In genomic region chrX:103338663-103339062, GRCh38 we compare ENCODE assay signal across 25 cellular contexts. TPM values are rescaled to one million over a fixed set of nuclear protein-coding genes. Genes with fewer than 3 reads are reported as not detected.
DNase-seq lines count a peak whose midpoint lies in the region; ATAC-seq, FAIRE-seq and TF ChIP-seq lines count a peak whose summit lies in the region.
"Had no signal": no experiment of that assay in that cellular context is flagged by ENCODE, and none has a peak within 500 bp of the region (broad histone marks: within the 10 kb centered on the region; RNA-seq: fewer than 3 reads in every experiment).

No MANE protein-coding gene starts in this region.

- intact Hi-C loops in K562 (cut with micrococcal nuclease) = no loop called here

- H3K9me1 ChIP-seq in K562 (ENCODE audit: control insufficient read depth, insufficient read depth, low read length) = no peaks in the 10 kb centered on the region

- WGBS in K562 (ENCODE audit: insufficient coverage, low coverage, missing lambda C conversion rate) = 0% methylated on average over 2 of the region's 3 CpGs

- no peak for TF ChIP-seq EP300 in K562 (IDR thresholded peaks at IDR 0.05; ENCODE audit: low read length)

- TF ChIP-seq RAD21 in K562 (CRISPR knock-in tag; conservative IDR thresholded peaks at IDR 0.05 in 1 of 2, IDR thresholded peaks at IDR 0.05 in 1 of 2) = no peak

- H3K36me3 ChIP-seq in K562 (ENCODE audit: control insufficient read depth, insufficient read depth, low read length) = no peaks in the 10 kb centered on the region

- POLR2A ChIA-PET in K562 (lab: Yijun Ruan, JAX) = no interaction called here

- no peaks in the 10 kb centered on the region for H4K20me1 ChIP-seq in K562 (replicated peaks; ENCODE audit: control insufficient read depth, insufficient read depth, low read length)

- H3K9me3 Mint-ChIP-seq in effector memory CD8-positive, alpha-beta T cell = no peaks in the 10 kb centered on the region

- CTCF ChIA-PET in K562 (lab: Yijun Ruan, JAX; ENCODE audit: low intra/inter-chr PET ratio) = no interaction called here

- H3K36me3 Mint-ChIP-seq in effector memory CD8-positive, alpha-beta T cell (ENCODE audit: insufficient read depth) = no peaks in the 10 kb centered on the region

- H3K9ac ChIP-seq in K562 (ENCODE audit: insufficient read depth in 1 of 2, low read depth in 2 of 2, low read length in 2 of 2) = no peak overlapping the region
- H3K9ac ChIP-seq: GM23248 had no signal

- no peak for FAIRE-seq in K562 (lab: Jason Lieb, UNC)
- FAIRE-seq: HTR-8/SVneo, RCC 7860 had no signal

- H3K27ac Mint-ChIP-seq in effector memory CD8-positive, alpha-beta T cell = no peak overlapping the region

- DNase-seq in Ammon's horn (ENCODE audit: low spot score) (peak; percentile 51), K562 (ENCODE audit: extremely low read depth in 1 of 4, low spot score in 3 of 4) (no peak), hippocampal formation (lab: John Stamatoyannopoulos, UW) (peak; percentile 21 to 52), pons (ENCODE audit: low spot score) (peak; percentile 72)
- DNase-seq in effector memory CD8-positive, alpha-beta T cell = no peak
- DNase-seq: 8988T, ACHN, DMS153, DND-41, GM23248, H7, KBM-7, MV-4-11, NCI-H1105 treated with DMSO at 0.1 percent for 48 hours, NCI-H1930, NCI-H446, NCI-H524 treated with DMSO at 0.1 percent for 48 hours, NCI-H774, SIG-M5 had no signal

- 0 out of 2 replicates have a peak overlapping the region, but pooled peaks have one; percentile 54 for H2AFZ ChIP-seq in K562 (ENCODE audit: low read depth, low read length)
- H2AFZ ChIP-seq: GM23248 had no signal

- no peak overlapping the region for H3K27ac ChIP-seq in K562 (ENCODE audit: extremely low read depth, low read depth, low read length)
- H3K27ac ChIP-seq: GM23248 had no signal

- in situ Hi-C loops in K562 (cut with MboI) = no loop called here

- H3K4me1 Mint-ChIP-seq in effector memory CD8-positive, alpha-beta T cell (ENCODE audit: low read depth in 2 of 2) = no peaks in the 10 kb centered on the region

- no peak for TF ChIP-seq CTCF in K562 (IDR thresholded peaks at IDR 0.05 in 2 of 3, conservative IDR thresholded peaks at IDR 0.05 in 1 of 3; ENCODE audit: insufficient read depth in 2 of 3, low read depth in 1 of 3, low read length in 3 of 3)

- no peaks in the 10 kb centered on the region for H3K27me3 ChIP-seq in K562 (ENCODE audit: control insufficient read depth in 2 of 2, insufficient read depth in 2 of 2, low read length in 2 of 2)

- H3K79me2 ChIP-seq in K562 (ENCODE audit: control insufficient read depth, insufficient read depth, low read length) = no peaks in the 10 kb centered on the region

- no peaks in the 10 kb centered on the region; a peak in 1 of 5 replicates for H3K4me1 ChIP-seq in K562 (replicated peaks in 1 of 2; ENCODE audit: control insufficient read depth in 2 of 2, insufficient read depth in 2 of 2, low read length in 2 of 2)

- no peak for TF ChIP-seq POLR2A in K562 (conservative IDR thresholded peaks at IDR 0.05)

- ATAC-seq in K562 (peak; percentile 52), HG03469 (IDR thresholded peaks at IDR 0.05; ENCODE audit: unreplicated experiment) (no peak), HG03571 (IDR thresholded peaks at IDR 0.05; ENCODE audit: unreplicated experiment) (no peak), HG03095 (IDR thresholded peaks at IDR 0.05; ENCODE audit: unreplicated experiment) (no peak)
- no peak for ATAC-seq in effector memory CD8-positive, alpha-beta T cell (replicated peaks)

- H3K4me2 ChIP-seq in K562 (ENCODE audit: insufficient read depth, low read length) = no peak overlapping the region

- no peak overlapping the region for H3K4me3 Mint-ChIP-seq in effector memory CD8-positive, alpha-beta T cell

- no peaks in the 10 kb centered on the region for H3K9me3 ChIP-seq in K562 (replicated peaks; ENCODE audit: control insufficient read depth, insufficient read depth, low read depth, low read length)

- no peak overlapping the region for H3K4me3 ChIP-seq in K562
- H3K4me3 ChIP-seq: GM23248 had no signal

- BruUV-seq in K562 (replicated peaks; lab: Mats Ljungman, UMichigan) = no TSS peak

- peaks cover 0 to 7% of the 10 kb centered on the region in 2 donors for H3K27me3 Mint-ChIP-seq in effector memory CD8-positive, alpha-beta T cell

RNA-seq across cellular contexts. Expression of gene TCEAL7, which starts 8.6 kb away (rescaled TPM):
- not detected in 2 replicates for total RNA-seq in K562 (2011; cell fraction: chromatin; rRNA removed; ENCODE audit: low replicate concordance)
- not detected in 2 replicates for total RNA-seq in K562 (2011; cell fraction: nucleolus; rRNA removed)
- not detected in 2 replicates for total RNA-seq in K562 (2011; cell fraction: nucleoplasm; rRNA removed)
- total RNA-seq in K562 (2014; rRNA removed) = not detected in 2 replicates
- total RNA-seq in K562 (2014; rRNA removed; fragmentation: Illumina TruSeq; extraction: Trizol) = 0.18 and 0.22 TPM in 2 replicates
- total RNA-seq in K562 (2015; rRNA removed; fragmentation: Illumina TruSeq; extraction: Trizol) = 0.15 TPM in 1 of 2 replicates, not detected in the other
- 0.13 TPM in 1 of 2 replicates, not detected in the other for total RNA-seq in K562 (2021)
- 0.10 TPM in 1 of 2 replicates, not detected in the other for polyA plus RNA-seq in K562 (2011; rRNA removed)
- polyA plus RNA-seq in K562 (2011; cell fraction: cytosol; rRNA removed) = 0.09 TPM in 1 of 2 replicates, not detected in the other
- polyA plus RNA-seq in K562 (2011; cell fraction: nucleus; rRNA removed) = not detected in 2 replicates
- polyA plus RNA-seq in K562 (2012) = 0.08 and 0.53 TPM in 2 replicates
- polyA plus RNA-seq in K562 (2014; fragmentation: Illumina TruSeq; extraction: Trizol) = 0.26 TPM in 1 of 2 replicates, not detected in the other
- polyA plus RNA-seq in K562 (2014; fragmentation: Nextera tagmentation; extraction: Ambion mirVana) = under 1 TPM; 0.07 to 0.34 TPM
- polyA plus RNA-seq in K562 (2014; rRNA removed) = not detected in 2 replicates
- polyA minus RNA-seq in K562 (2011; rRNA and poly(A)+ RNA removed) = not detected in 2 replicates
- not detected in 2 replicates for polyA minus RNA-seq in K562 (2011; cell fraction: cytosol; rRNA and poly(A)+ RNA removed)
- not detected in 2 replicates for polyA minus RNA-seq in K562 (2011; cell fraction: nucleus; rRNA and poly(A)+ RNA removed)
- total RNA-seq: MCF 10A had no signal

RNA-seq across cellular contexts. Expression of gene TCEAL9, which starts 17.6 kb away (rescaled TPM):
- total RNA-seq in K562 (2011; cell fraction: chromatin; rRNA removed; ENCODE audit: low replicate concordance) = 3.8 and 12.7 TPM in 2 replicates
- total RNA-seq in K562 (2011; cell fraction: nucleolus; rRNA removed) = 3.2 and 3.8 TPM in 2 replicates
- total RNA-seq in K562 (2011; cell fraction: nucleoplasm; rRNA removed) = 5.1 and 6.3 TPM in 2 replicates
- total RNA-seq in K562 (2014; rRNA removed) (32.3 and 43.3 TPM in 2 replicates), K562 (2014; rRNA removed; fragmentation: Illumina TruSeq; extraction: Trizol) (69.6 and 74.1 TPM in 2 replicates), K562 (2015; rRNA removed; fragmentation: Illumina TruSeq; extraction: Trizol) (63.0 and 64.5 TPM in 2 replicates), K562 (2021) (16.2 and 19.5 TPM in 2 replicates)
- polyA plus RNA-seq in K562 (2011; rRNA removed) (24.9 and 28.8 TPM in 2 replicates), K562 (2014; fragmentation: Illumina TruSeq; extraction: Trizol) (60.1 and 70.8 TPM in 2 replicates), K562 (2014; fragmentation: Nextera tagmentation; extraction: Ambion mirVana) (100 to 1,000 TPM in 1 of 2 experiments, 10 to 100 TPM in 1; 96.7 to 106 TPM), K562 (2014; rRNA removed) (67.1 and 83.4 TPM in 2 replicates)
- polyA plus RNA-seq in K562 (2011; cell fraction: cytosol; rRNA removed) = 2.0 and 10.5 TPM in 2 replicates
- 3.4 and 6.7 TPM in 2 replicates for polyA plus RNA-seq in K562 (2011; cell fraction: nucleus; rRNA removed)
- 52.1 and 69.8 TPM in 2 replicates for polyA plus RNA-seq in K562 (2012)
- polyA minus RNA-seq in K562 (2011; rRNA and poly(A)+ RNA removed) = 8.9 and 9.9 TPM in 2 replicates
- 2.5 and 4.1 TPM in 2 replicates for polyA minus RNA-seq in K562 (2011; cell fraction: cytosol; rRNA and poly(A)+ RNA removed)
- 1.5 and 5.6 TPM in 2 replicates for polyA minus RNA-seq in K562 (2011; cell fraction: nucleus; rRNA and poly(A)+ RNA removed)

RNA-seq across cellular contexts. Expression of gene BEX2, which starts 27.9 kb away (rescaled TPM):
- total RNA-seq in K562 (2011; cell fraction: chromatin; rRNA removed; ENCODE audit: low replicate concordance) = 4.2 and 8.2 TPM in 2 replicates
- 3.8 and 5.3 TPM in 2 replicates for total RNA-seq in K562 (2011; cell fraction: nucleolus; rRNA removed)
- 8.6 and 9.6 TPM in 2 replicates for total RNA-seq in K562 (2011; cell fraction: nucleoplasm; rRNA removed)
- total RNA-seq in K562 (2014; rRNA removed) = 12.0 and 13.1 TPM in 2 replicates
- total RNA-seq in K562 (2014; rRNA removed; fragmentation: Illumina TruSeq; extraction: Trizol) = 9.3 and 11.1 TPM in 2 replicates
- 5.5 and 6.7 TPM in 2 replicates for total RNA-seq in K562 (2015; rRNA removed; fragmentation: Illumina TruSeq; extraction: Trizol)
- 5.2 and 8.3 TPM in 2 replicates for total RNA-seq in K562 (2021)
- 5.4 and 8.5 TPM in 2 replicates for polyA plus RNA-seq in K562 (2011; rRNA removed)
- polyA plus RNA-seq in K562 (2011; cell fraction: cytosol; rRNA removed) = 1.7 and 6.8 TPM in 2 replicates
- 4.1 and 15.3 TPM in 2 replicates for polyA plus RNA-seq in K562 (2011; cell fraction: nucleus; rRNA removed)
- polyA plus RNA-seq in K562 (2012) = 10.1 and 92.4 TPM in 2 replicates
- polyA plus RNA-seq in K562 (2014; fragmentation: Illumina TruSeq; extraction: Trizol) = 7.7 and 13.3 TPM in 2 replicates
- 1 to 10 TPM; 8.3 to 8.9 TPM for polyA plus RNA-seq in K562 (2014; fragmentation: Nextera tagmentation; extraction: Ambion mirVana)
- 13.3 and 18.0 TPM in 2 replicates for polyA plus RNA-seq in K562 (2014; rRNA removed)
- polyA minus RNA-seq in K562 (2011; rRNA and poly(A)+ RNA removed) = 1.9 and 6.6 TPM in 2 replicates
- polyA minus RNA-seq in K562 (2011; cell fraction: cytosol; rRNA and poly(A)+ RNA removed) = 0.76 TPM in 1 of 2 replicates, not detected in the other
- 1.3 and 3.0 TPM in 2 replicates for polyA minus RNA-seq in K562 (2011; cell fraction: nucleus; rRNA and poly(A)+ RNA removed)
- total RNA-seq: GM23248, MCF 10A had no signal
- polyA plus RNA-seq: GM23248 had no signal

RNA-seq across cellular contexts. Expression of gene BEX3, which starts 37.7 kb away (rescaled TPM):
- total RNA-seq in K562 (2011; cell fraction: chromatin; rRNA removed; ENCODE audit: low replicate concordance) = not detected in 2 replicates
- total RNA-seq in K562 (2011; cell fraction: nucleolus; rRNA removed) = not detected in 2 replicates
- total RNA-seq in K562 (2011; cell fraction: nucleoplasm; rRNA removed) = not detected in 2 replicates
- total RNA-seq in K562 (2014; rRNA removed) = not detected in 2 replicates
- not detected in 2 replicates for total RNA-seq in K562 (2014; rRNA removed; fragmentation: Illumina TruSeq; extraction: Trizol)
- total RNA-seq in K562 (2015; rRNA removed; fragmentation: Illumina TruSeq; extraction: Trizol) = not detected in 2 replicates
- 0.47 and 0.58 TPM in 2 replicates for total RNA-seq in K562 (2021)
- polyA plus RNA-seq in K562 (2011; rRNA removed) = not detected in 2 replicates
- 0.09 TPM in 1 of 2 replicates, not detected in the other for polyA plus RNA-seq in K562 (2011; cell fraction: cytosol; rRNA removed)
- not detected in 2 replicates for polyA plus RNA-seq in K562 (2011; cell fraction: nucleus; rRNA removed)
- polyA plus RNA-seq in K562 (2012) = not detected in 2 replicates
- polyA plus RNA-seq in K562 (2014; fragmentation: Illumina TruSeq; extraction: Trizol) = not detected in 2 replicates
- not detected for polyA plus RNA-seq in K562 (2014; fragmentation: Nextera tagmentation; extraction: Ambion mirVana)
- 0.21 TPM in 1 of 2 replicates, not detected in the other for polyA plus RNA-seq in K562 (2014; rRNA removed)
- polyA minus RNA-seq in K562 (2011; rRNA and poly(A)+ RNA removed) = not detected in 2 replicates
- polyA minus RNA-seq in K562 (2011; cell fraction: cytosol; rRNA and poly(A)+ RNA removed) = not detected in 2 replicates
- polyA minus RNA-seq in K562 (2011; cell fraction: nucleus; rRNA and poly(A)+ RNA removed) = not detected in 2 replicates

Comparison
In these comparisons a context has a peak if more than half of its experiments do, and no peak if none do; other contexts are left out.
1. DNase-seq: peak in Ammon's horn (single experiment), hippocampal formation (2 of 2) and pons (single experiment); none in K562 (0 of 4) and effector memory CD8-positive, alpha-beta T cell (0 of 3).